8 cellular contexts compared by ENCODE assay signal in the genomic region with DNA sequence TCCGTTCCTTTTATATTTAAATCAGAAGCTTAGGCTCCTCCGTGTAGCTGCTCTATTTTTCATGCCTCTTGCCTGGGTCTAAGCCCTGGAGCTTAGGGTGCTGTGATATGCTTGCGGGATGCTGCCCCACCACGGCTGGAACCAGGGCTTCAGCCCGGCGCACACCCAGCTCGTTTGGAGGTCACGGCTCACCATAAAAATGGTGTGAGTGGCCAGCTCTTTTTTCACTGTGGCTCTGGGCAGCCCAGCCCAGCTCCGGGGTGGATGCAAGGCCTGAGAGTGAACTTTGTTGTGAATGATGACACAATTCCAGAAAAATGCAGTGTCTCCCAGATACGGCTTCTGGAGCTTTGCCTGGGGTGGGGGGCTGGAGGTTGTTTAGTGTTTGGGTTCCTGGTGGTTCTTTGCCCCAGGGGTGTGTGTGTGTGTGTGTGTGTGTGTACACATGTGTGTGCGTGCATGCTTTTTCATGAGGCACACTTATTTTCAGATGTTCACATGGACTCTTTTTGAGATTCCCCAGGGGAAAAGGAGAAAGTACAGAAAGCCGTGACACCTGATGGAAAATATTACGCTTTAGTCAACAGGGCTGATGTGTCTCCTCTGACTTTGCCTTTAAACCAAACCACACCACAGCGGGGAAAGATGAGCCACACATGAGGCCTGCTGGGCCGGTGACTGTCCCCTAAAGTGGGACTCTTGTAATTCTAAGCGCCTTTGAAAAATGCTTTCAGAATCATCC. TPM values are rescaled to one million over a fixed set of nuclear protein-coding genes. Genes with fewer than 3 reads are reported as not detected.
DNase-seq lines count a peak whose midpoint lies in the region; ATAC-seq, FAIRE-seq and TF ChIP-seq lines count a peak whose summit lies in the region.

No MANE protein-coding gene starts in this region.

- H3K79me2 ChIP-seq in PC-3 (ENCODE audit: low read length) = no peaks in the 10 kb centered on the region

- CTCF ChIA-PET in PC-3 (lab: Charles Lee) = interaction anchor here (0.8 to 1.3 kb wide), 5 partner anchors 17 to 55 kb away, joined by 3 to 11 read pairs (median 6); a partner anchor contains a TSS

- H3K9me3 ChIP-seq in BE2C (no peaks in the 10 kb centered on the region), PC-3 (ENCODE audit: low read length) (no peaks in the 10 kb centered on the region), right lobe of liver (no peaks in the 10 kb centered on the region)

- H3K4me2 ChIP-seq in PC-3 (ENCODE audit: low read length) = peak overlapping the region; percentile 74

- FAIRE-seq in bronchial epithelial cell (lab: Jason Lieb, UNC) = no peak

- POLR2A ChIA-PET in PC-3 (lab: Charles Lee; ENCODE audit: unreplicated experiment) = interaction anchor here (0.6 to 0.7 kb wide), 2 partner anchors 17 to 18 kb away, joined by 5 to 9 read pairs; no protein-coding TSS in a partner anchor

- H3K4me1 ChIP-seq in BE2C (no peaks in the 10 kb centered on the region; the same call in 1 of the 2 replicates), PC-3 (ENCODE audit: insufficient read depth, low read length) (peaks cover 51% of the 10 kb centered on the region), right lobe of liver (peaks cover 0 to 34% (median 14%) of the 10 kb centered on the region in 4 donors)

- TF ChIP-seq POLR2A in right lobe of liver (IDR thresholded peaks at IDR 0.05) = peak; percentile 70

- peak overlapping the region; percentile 63 for H3K9ac ChIP-seq in PC-3 (ENCODE audit: low read length)

- H3F3A ChIP-seq in PC-3 (ENCODE audit: low read length, unreplicated experiment) = peaks cover 5% of the 10 kb centered on the region

- peak overlapping the region; percentile 96 for H3K27ac ChIP-seq in PC-3 (ENCODE audit: low read length)
- peak overlapping the region; percentile 92 to 100 (median 97) for H3K27ac ChIP-seq in right lobe of liver

- no TSS peak for BruUV-seq in PC-3 (replicated peaks; lab: Mats Ljungman, UMichigan)

- intact Hi-C loops in PC-3 (cut with micrococcal nuclease) = loop anchor here (1.0 kb wide), 2 partner anchors 18 to 44 kb away; no protein-coding TSS in a partner anchor
- intact Hi-C loops in right lobe of liver (cut with DNase I) = no loop called here

- no peaks in the 10 kb centered on the region for H3K36me3 ChIP-seq in BE2C
- H3K36me3 ChIP-seq in PC-3 (ENCODE audit: low read depth, low read length) = no peaks in the 10 kb centered on the region
- no peaks in the 10 kb centered on the region for H3K36me3 ChIP-seq in bronchial epithelial cell (ENCODE audit: control insufficient read depth, insufficient read depth, low read length)
- no peaks in the 10 kb centered on the region for H3K36me3 ChIP-seq in right lobe of liver

- DNase-seq in BE2C = peak; percentile 13
- peak; percentile 87 for DNase-seq in PC-3
- DNase-seq in bronchial epithelial cell (ENCODE audit: low read depth) = peak; percentile 66
- peak; percentile 80 to 86 (median 85) for DNase-seq in right lobe of liver
- DNase-seq in stimulated activated CD4-positive, alpha-beta T cell treated with anti-CD3 and anti-CD28 coated beads, Interleukin-4, amount 100 ng/mL, for 4 hours = peak; percentile 24 to 52
- no peak for DNase-seq in NCI-H446 treated with DMSO at 0.1 percent for 48 hours (lab: John Stamatoyannopoulos, UW)
- no peak for DNase-seq in KBM-7

- in situ Hi-C loops in KBM-7 (cut with MboI; ENCODE audit: low pct_unique_long_range_greater_than_20kb, low sequenced_read_pairs) = no loop called here

- ATAC-seq in PC-3 (peak; percentile 83), right lobe of liver (peak; percentile 85 to 89 (median 86)), HG02852 (IDR thresholded peaks at IDR 0.05; ENCODE audit: unreplicated experiment) (no peak)

- no peaks in the 10 kb centered on the region for H3K9me2 ChIP-seq in PC-3 (replicated peaks; ENCODE audit: low read length)

- no peaks in the 10 kb centered on the region for H3K27me3 ChIP-seq in BE2C
- no peaks in the 10 kb centered on the region for H3K27me3 ChIP-seq in PC-3 (ENCODE audit: low read length)
- no peaks in the 10 kb centered on the region for H3K27me3 ChIP-seq in bronchial epithelial cell (ENCODE audit: control insufficient read depth, insufficient read depth, low read length)
- H3K27me3 ChIP-seq in right lobe of liver = no peaks in the 10 kb centered on the region

- H3K4me3 ChIP-seq in BE2C (ENCODE audit: low read depth, low read length) (no peak overlapping the region), PC-3 (ENCODE audit: low read length) (peak overlapping the region; percentile 41; the same call in 1 of the 2 replicates), bronchial epithelial cell (ENCODE audit: low read depth, low read length) (no peak overlapping the region), right lobe of liver (no peak overlapping the region)

- peak overlapping the region; percentile 67; the same call in 1 of the 2 replicates for H2AFZ ChIP-seq in PC-3 (ENCODE audit: low read length)

- TF ChIP-seq CTCF in BE2C (IDR thresholded peaks at IDR 0.05; ENCODE audit: low read depth, low read length) (no peak), PC-3 (conservative IDR thresholded peaks at IDR 0.05; ENCODE audit: low read depth, low read length) (no peak; the same call in 1 of the 2 replicates), bronchial epithelial cell (IDR thresholded peaks at IDR 0.05; ENCODE audit: insufficient read depth, low read length, severe bottlenecking) (no peak), right lobe of liver (IDR thresholded peaks at IDR 0.05) (no peak)

- no peaks in the 10 kb centered on the region for H4K20me1 ChIP-seq in PC-3 (ENCODE audit: low read length)

- 20% methylated on average over 10 of the region's 16 CpGs for WGBS in right lobe of liver (ENCODE audit: insufficient coverage, low coverage, low lambda C conversion rate, missing lambda C conversion rate)

RNA-seq across cellular contexts. Expression of a gene that starts 46.2 kb away (rescaled TPM):
- 2.5 TPM for polyA plus RNA-seq in BE2C (2012; ENCODE audit: insufficient read depth, insufficient read length, low read depth)
- total RNA-seq in PC-3 (2014; rRNA removed) (4.5 and 5.0 TPM in 2 replicates), bronchial epithelial cell (1.5 and 2.4 TPM in 2 replicates), right lobe of liver (10 to 100 TPM in 1 of 6 experiments, 1 to 10 TPM in 5; 5.9 to 11.5 (median 7.9) TPM)

Comparison
In these comparisons a context has a peak if more than half of its experiments do, and no peak if none do; other contexts are left out.
1. DNase-seq: peak in BE2C (single experiment), PC-3 (single experiment), bronchial epithelial cell (single experiment), right lobe of liver (3 of 3) and stimulated activated CD4-positive, alpha-beta T cell treated with anti-CD3 and anti-CD28 coated beads, Interleukin-4, amount 100 ng/mL, for 4 hours (2 of 2); none in NCI-H446 treated with DMSO at 0.1 percent for 48 hours (single experiment) and KBM-7 (single experiment).